8 cellular contexts compared by ENCODE assay signal in the genomic region with DNA sequence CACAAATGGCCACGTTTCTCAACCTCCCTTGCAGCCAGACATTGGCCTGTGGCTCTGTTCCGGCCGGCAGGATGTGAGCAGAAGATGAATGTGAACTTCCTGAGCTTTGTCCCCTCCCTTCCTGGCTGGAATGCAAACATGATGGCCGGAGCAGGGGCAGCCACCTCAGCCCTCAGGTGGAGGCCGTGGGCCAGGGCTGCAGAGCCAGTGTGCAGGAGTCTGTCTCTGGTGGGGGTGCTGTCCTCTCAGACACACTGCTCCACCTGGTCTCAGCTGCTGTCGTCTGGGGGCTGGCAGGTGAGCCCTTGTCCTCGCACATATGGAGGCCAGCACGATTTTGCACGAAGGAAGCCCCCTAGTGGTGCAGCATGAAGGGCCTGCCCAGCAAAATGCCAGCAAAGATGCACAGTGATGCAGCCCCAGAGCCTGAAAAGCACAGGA. TPM values are rescaled to one million over a fixed set of nuclear protein-coding genes. Genes with fewer than 3 reads are reported as not detected.
DNase-seq lines count a peak whose midpoint lies in the region; ATAC-seq, FAIRE-seq and TF ChIP-seq lines count a peak whose summit lies in the region.
"Had no signal": no experiment of that assay in that cellular context is flagged by ENCODE, and none has a peak within 500 bp of the region (broad histone marks: within the 10 kb centered on the region; RNA-seq: fewer than 3 reads in every experiment).

No MANE protein-coding gene starts in this region.

- H3K4me1 ChIP-seq in HEK293 (ENCODE audit: control insufficient read depth, insufficient read depth, low read length), result no peaks in the 10 kb centered on the region

- peak overlapping the region; percentile 22 for H3K27ac Mint-ChIP-seq in activated CD8-positive, alpha-beta T cell treated with anti-CD3 and anti-CD28 coated beads, Interleukin-2, amount 10 ng/mL, durations not matched to agents 7 days and 5 days
- H3K27ac Mint-ChIP-seq in naive B cell, result peak overlapping the region in 3 of 6 donors; percentile 50 to 77 (median 60)
- H3K27ac Mint-ChIP-seq: T-helper 2 cell treated with Interferon-gamma antibody and Interleukin-4, amounts not matched to agents 5 μg/mL and 100 μg/mL, for 36 hours had no signal

- POLR2A ChIA-PET in HEK293 (lab: Yijun Ruan, JAX), result no interaction called here
- POLR2A ChIA-PET in activated CD8-positive, alpha-beta T cell treated with anti-CD3 and anti-CD28 coated beads, Interleukin-2, amount 10 ng/mL, durations not matched to agents 7 days and 5 days (lab: Charles Lee), result no interaction called here

- peaks cover 14% of the 10 kb centered on the region for H3K4me1 Mint-ChIP-seq in activated CD8-positive, alpha-beta T cell treated with anti-CD3 and anti-CD28 coated beads, Interleukin-2, amount 10 ng/mL, durations not matched to agents 7 days and 5 days (ENCODE audit: low read depth)
- peaks cover 0 to 5% (median 4%) of the 10 kb centered on the region in 3 donors for H3K4me1 Mint-ChIP-seq in naive B cell

- H3K36me3 ChIP-seq in HEK293 (ENCODE audit: control insufficient read depth in 2 of 2, insufficient read depth in 1 of 2, low read length in 2 of 2), result no peaks in the 10 kb centered on the region

- ATAC-seq in activated CD8-positive, alpha-beta T cell treated with anti-CD3 and anti-CD28 coated beads, Interleukin-2, amount 10 ng/mL, durations not matched to agents 7 days and 5 days, result peak; percentile 67
- ATAC-seq in naive B cell (ENCODE audit: low read depth in 2 of 2) (peak; percentile 20 to 23), HG02798 (IDR thresholded peaks at IDR 0.05; ENCODE audit: poor library complexity, unreplicated experiment) (no peak)

- DNase-seq in D721Med (ENCODE audit: insufficient read length, low spot score) (no peak), naive B cell (no peak), NCI-H2196 treated with DMSO at 0.1 percent for 48 hours (lab: John Stamatoyannopoulos, UW; ENCODE audit: unreplicated experiment) (no peak)
- DNase-seq in activated CD8-positive, alpha-beta T cell treated with anti-CD3 and anti-CD28 coated beads, Interleukin-2, amount 10 ng/mL, durations not matched to agents 7 days and 5 days, result peak; percentile 60
- DNase-seq in activated effector memory CD4-positive, alpha-beta T cell treated with Interleukin-2 at 50 U/mL for 16 hours, result no peak

- no peaks in the 10 kb centered on the region for H3K27me3 Mint-ChIP-seq in activated CD8-positive, alpha-beta T cell treated with anti-CD3 and anti-CD28 coated beads, Interleukin-2, amount 10 ng/mL, durations not matched to agents 7 days and 5 days (ENCODE audit: low read depth)
- H3K27me3 Mint-ChIP-seq in naive B cell, result peaks cover 8 to 18% (median 13%) of the 10 kb centered on the region in 3 donors

- H3K4me3 Mint-ChIP-seq in activated CD8-positive, alpha-beta T cell treated with anti-CD3 and anti-CD28 coated beads, Interleukin-2, amount 10 ng/mL, durations not matched to agents 7 days and 5 days, result no peak overlapping the region
- H3K4me3 Mint-ChIP-seq in naive B cell, result no peak overlapping the region
- H3K4me3 Mint-ChIP-seq: T-helper 2 cell treated with Interferon-gamma antibody and Interleukin-4, amounts not matched to agents 5 μg/mL and 100 μg/mL, for 36 hours had no signal

- CTCF ChIA-PET in HEK293 (lab: Yijun Ruan, JAX), result interaction anchor here (0.6 to 2.2 kb wide), 2 partner anchors 11 to 210 kb away, joined by 3 to 10 read pairs; no protein-coding TSS in a partner anchor
- CTCF ChIA-PET in activated CD8-positive, alpha-beta T cell treated with anti-CD3 and anti-CD28 coated beads, Interleukin-2, amount 10 ng/mL, durations not matched to agents 7 days and 5 days (lab: Charles Lee), result interaction anchor here (0.6 kb wide), 1 partner anchor 81 kb away, joined by 3 read pairs; no protein-coding TSS in a partner anchor

- TF ChIP-seq CTCF in D721Med (IDR thresholded peaks at IDR 0.05; ENCODE audit: insufficient read depth, missing control alignments) (peak; percentile 9), HEK293 (tag by site-specific recombination; IDR thresholded peaks at IDR 0.05) (no peak)

- no peaks in the 10 kb centered on the region for H3K36me3 Mint-ChIP-seq in activated CD8-positive, alpha-beta T cell treated with anti-CD3 and anti-CD28 coated beads, Interleukin-2, amount 10 ng/mL, durations not matched to agents 7 days and 5 days (ENCODE audit: low read depth)
- H3K36me3 Mint-ChIP-seq in naive B cell, result no peaks in the 10 kb centered on the region

- no peak for FAIRE-seq in D721Med (lab: Jason Lieb, UNC)

- H3K9me3 Mint-ChIP-seq in activated CD8-positive, alpha-beta T cell treated with anti-CD3 and anti-CD28 coated beads, Interleukin-2, amount 10 ng/mL, durations not matched to agents 7 days and 5 days (ENCODE audit: insufficient read depth), result no peaks in the 10 kb centered on the region
- peaks cover 0 to 2% (median 0%) of the 10 kb centered on the region in 7 donors for H3K9me3 Mint-ChIP-seq in naive B cell
- H3K9me3 Mint-ChIP-seq: T-helper 2 cell treated with Interferon-gamma antibody and Interleukin-4, amounts not matched to agents 5 μg/mL and 100 μg/mL, for 36 hours had no signal

- no peaks in the 10 kb centered on the region for H3K9me3 ChIP-seq in HEK293 (ENCODE audit: control insufficient read depth, insufficient read depth, low read depth, low read length)

- no peak overlapping the region for H3K27ac ChIP-seq in HEK293 (ENCODE audit: extremely low read depth, low read depth, low read length)

- H3K4me3 ChIP-seq in HEK293 (ENCODE audit: low read depth, low read length), result no peak overlapping the region

TF ChIP-seq in HEK293, 187 proteins besides CTCF, POLR2A, EP300 and RAD21:
- TF ChIP-seq, protein P1, sequence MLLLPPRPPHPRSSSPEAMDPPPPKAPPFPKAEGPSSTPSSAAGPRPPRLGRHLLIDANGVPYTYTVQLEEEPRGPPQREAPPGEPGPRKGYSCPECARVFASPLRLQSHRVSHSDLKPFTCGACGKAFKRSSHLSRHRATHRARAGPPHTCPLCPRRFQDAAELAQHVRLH (tag by site-specific recombination; IDR thresholded peaks at IDR 0.05), result peak; percentile 44; the same call in 1 of the 2 replicates
- no peak for TF ChIP-seq ZNF221 (tag by site-specific recombination; IDR thresholded peaks at IDR 0.05; ENCODE audit: borderline replicate concordance)

RNA-seq across cellular contexts. Expression of gene PWWP2B, which starts 25.3 kb away (rescaled TPM):
- 10 to 100 TPM; 15.0 to 15.7 TPM for total RNA-seq in activated CD8-positive, alpha-beta T cell treated with anti-CD3 and anti-CD28 coated beads, Interleukin-2, amount 10 ng/mL, durations not matched to agents 7 days and 5 days
- 10 to 100 TPM in 1 of 6 donors, 1 to 10 TPM in 5; 3.3 to 10.3 (median 6.2) TPM for polyA plus RNA-seq in naive B cell (ENCODE audit: low read depth in 6 of 6)

RNA-seq across cellular contexts. Expression of gene LRRC27, which starts 39.7 kb away (rescaled TPM):
- 1 to 10 TPM; 3.3 to 3.8 TPM for total RNA-seq in activated CD8-positive, alpha-beta T cell treated with anti-CD3 and anti-CD28 coated beads, Interleukin-2, amount 10 ng/mL, durations not matched to agents 7 days and 5 days
- 10 to 100 TPM in 1 of 6 donors, 1 to 10 TPM in 5; 7.7 to 11.1 (median 8.7) TPM for polyA plus RNA-seq in naive B cell (ENCODE audit: low read depth in 6 of 6)
